ENCODE assay signal across 14 cellular contexts in the genomic region with DNA sequence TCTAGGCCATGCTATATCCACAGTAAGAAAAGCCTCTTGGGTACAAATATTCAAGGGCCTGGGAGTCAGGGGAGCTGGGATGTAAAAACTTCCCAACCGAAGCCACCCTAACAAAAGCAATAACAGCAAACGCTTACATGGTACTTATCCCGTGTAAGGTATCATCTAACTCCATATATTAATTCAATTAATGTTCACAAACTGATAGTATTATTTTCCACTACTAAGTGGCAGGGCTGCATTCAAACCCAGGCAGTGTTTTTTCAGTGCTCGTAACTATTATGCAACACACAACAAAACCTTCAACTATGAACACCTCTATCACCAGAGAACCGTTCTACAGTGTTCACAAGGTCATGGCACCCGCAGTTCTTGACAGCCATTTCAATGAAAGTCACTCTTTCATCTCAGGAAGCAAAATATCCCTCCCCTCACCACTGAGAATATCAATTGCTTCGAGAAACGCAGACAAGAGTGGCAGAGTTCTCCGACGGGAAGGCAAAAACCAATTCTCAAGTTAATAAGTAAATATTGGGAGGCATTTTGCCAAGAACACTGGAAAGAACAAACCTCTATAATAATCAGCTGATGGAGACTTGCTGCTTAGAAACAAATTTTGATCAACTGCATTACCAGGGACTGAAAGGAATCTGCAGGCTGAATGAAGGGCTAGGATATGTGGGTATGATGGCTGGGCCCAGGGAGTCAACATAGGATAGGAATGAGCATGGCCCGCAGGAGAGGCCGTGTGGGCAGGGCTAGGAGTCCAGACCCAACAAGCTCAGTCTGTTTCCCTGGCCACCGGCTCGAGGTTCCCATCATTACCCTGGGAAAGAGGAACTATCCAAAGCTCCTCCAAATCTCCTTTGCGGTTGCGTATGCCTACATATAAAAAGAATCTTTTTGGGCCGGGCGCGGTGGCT.
A peak's percentile ranks its signal among the peaks of the same experiment; 100 is the strongest.
DNase-seq lines count a peak whose midpoint lies in the region; ATAC-seq and TF ChIP-seq lines count a peak whose summit lies in the region.
"Had no signal": no experiment of that assay in that cellular context is flagged by ENCODE, and none has a peak within 500 bp of the region (broad histone marks: within the 10 kb centered on the region; RNA-seq: fewer than 3 reads in every experiment).

No MANE protein-coding gene starts in this region.

- peaks cover 26% of the 10 kb centered on the region for H3F3A ChIP-seq in neural progenitor cell (ENCODE audit: low read depth)

- H3K4me1 Mint-ChIP-seq in chondrocyte (ENCODE audit: low read depth) (peaks cover 81% of the 10 kb centered on the region), neural progenitor cell (peaks cover 59% of the 10 kb centered on the region)
- peaks cover 10 to 27% of the 10 kb centered on the region in 2 donors for H3K4me1 Mint-ChIP-seq in effector memory CD8-positive, alpha-beta T cell (ENCODE audit: low read depth in 2 of 2)

- TF ChIP-seq EP300 in esophagus muscularis mucosa (IDR thresholded peaks at IDR 0.05), result no peak

- no peaks in the 10 kb centered on the region for H3K27me3 Mint-ChIP-seq in chondrocyte (ENCODE audit: low read depth)
- H3K27me3 Mint-ChIP-seq in neural progenitor cell (ENCODE audit: insufficient read depth, low read depth), result peaks cover 3% of the 10 kb centered on the region
- H3K27me3 Mint-ChIP-seq in effector memory CD8-positive, alpha-beta T cell, result no peaks in the 10 kb centered on the region

- POLR2A ChIA-PET in A673 (lab: Charles Lee; ENCODE audit: low non-redundant PET), result no interaction called here

- no peak for TF ChIP-seq CTCF in A673 (conservative IDR thresholded peaks at IDR 0.05; ENCODE audit: low read depth, low read length)
- no peak for TF ChIP-seq CTCF in LNCaP clone FGC (IDR thresholded peaks at IDR 0.05; ENCODE audit: control insufficient read depth, extremely low read depth, insufficient read depth)
- no peak for TF ChIP-seq CTCF in chondrocyte (IDR thresholded peaks at IDR 0.05)
- TF ChIP-seq CTCF in neural progenitor cell (IDR thresholded peaks at IDR 0.05), result no peak
- TF ChIP-seq CTCF in esophagus muscularis mucosa (IDR thresholded peaks at IDR 0.05), result no peak

- H3K4me2 ChIP-seq in neural progenitor cell, result no peak overlapping the region
- H3K4me2 ChIP-seq: hepatocyte had no signal

- 93% methylated on average over 19 of the region's 19 CpGs for WGBS in esophagus muscularis mucosa

- ATAC-seq in HG02759 (IDR thresholded peaks at IDR 0.05; ENCODE audit: unreplicated experiment), result no peak
- ATAC-seq in effector memory CD8-positive, alpha-beta T cell (replicated peaks), result no peak

- H3K4me3 Mint-ChIP-seq in chondrocyte (ENCODE audit: unreplicated experiment) (no peak overlapping the region), neural progenitor cell (no peak overlapping the region)
- H3K4me3 Mint-ChIP-seq in effector memory CD8-positive, alpha-beta T cell, result no peak overlapping the region

- peak overlapping the region; percentile 82 for H3K27ac Mint-ChIP-seq in chondrocyte (ENCODE audit: unreplicated experiment)
- peak overlapping the region; percentile 81 for H3K27ac Mint-ChIP-seq in neural progenitor cell
- no peak overlapping the region for H3K27ac Mint-ChIP-seq in effector memory CD8-positive, alpha-beta T cell

- intact Hi-C loops in A673 (cut with micrococcal nuclease; ENCODE audit: unreplicated experiment) (no loop called here), esophagus muscularis mucosa (cut with DNase I) (no loop called here)

- DNase-seq in A673 (ENCODE audit: low spot score), result no peak
- peak; percentile 53 for DNase-seq in LNCaP clone FGC (ENCODE audit: low read depth)
- no peak for DNase-seq in chondrocyte (ENCODE audit: low spot score)
- no peak for DNase-seq in neural progenitor cell (ENCODE audit: low spot score)
- no peak for DNase-seq in T1000 (lab: John Stamatoyannopoulos, UW)
- no peak for DNase-seq in effector memory CD8-positive, alpha-beta T cell
- DNase-seq in esophagus muscularis mucosa (ENCODE audit: extremely low spot score), result no peak
- DNase-seq: cortex of kidney, MM.1S, NCI-H2107, NCI-H774 had no signal

- no peaks in the 10 kb centered on the region for H3K9me3 Mint-ChIP-seq in chondrocyte (ENCODE audit: low read depth)
- H3K9me3 Mint-ChIP-seq in neural progenitor cell, result peaks cover 2% of the 10 kb centered on the region
- no peaks in the 10 kb centered on the region for H3K9me3 Mint-ChIP-seq in effector memory CD8-positive, alpha-beta T cell

- peaks cover 62% of the 10 kb centered on the region for H3K79me2 ChIP-seq in neural progenitor cell (ENCODE audit: low read depth)

- H3K9ac ChIP-seq in neural progenitor cell, result no peak overlapping the region

- no TSS peak for BruUV-seq in A673 (replicated peaks; lab: Mats Ljungman, UMichigan)

- H3K9me3 ChIP-seq in A673 (ENCODE audit: low read depth, low read length, poor library complexity, severe bottlenecking), result no peaks in the 10 kb centered on the region
- no peaks in the 10 kb centered on the region for H3K9me3 ChIP-seq in neural progenitor cell (ENCODE audit: low read depth)
- no peaks in the 10 kb centered on the region for H3K9me3 ChIP-seq in esophagus muscularis mucosa
- H3K9me3 ChIP-seq: thoracic aorta had no signal

- H3K27ac ChIP-seq in A673 (ENCODE audit: low read depth, low read length, poor library complexity, severe bottlenecking), result peak overlapping the region; percentile 73
- no peak overlapping the region for H3K27ac ChIP-seq in neural progenitor cell
- no peak overlapping the region for H3K27ac ChIP-seq in esophagus muscularis mucosa (replicated peaks in 1 of 4)
- H3K27ac ChIP-seq: hepatocyte, thoracic aorta had no signal

- H3K4me1 ChIP-seq in A673 (ENCODE audit: insufficient read depth, low read length, poor library complexity, severe bottlenecking) (peaks cover 60% of the 10 kb centered on the region), neural progenitor cell (peaks cover 24% of the 10 kb centered on the region), esophagus muscularis mucosa (peaks cover 11 to 27% (median 23%) of the 10 kb centered on the region in 4 donors)

- CTCF ChIA-PET in A673 (lab: Charles Lee), result no interaction called here

- H3K36me3 ChIP-seq in A673 (ENCODE audit: insufficient read depth, low read length, poor library complexity, severe bottlenecking) (no peaks in the 10 kb centered on the region), neural progenitor cell (no peaks in the 10 kb centered on the region), esophagus muscularis mucosa (no peaks in the 10 kb centered on the region)
- H3K36me3 ChIP-seq: thoracic aorta had no signal

- TF ChIP-seq POLR2A in esophagus muscularis mucosa (IDR thresholded peaks at IDR 0.05; ENCODE audit: low read depth), result no peak

- H2AFZ ChIP-seq in neural progenitor cell (replicated peaks), result no peak overlapping the region
- H2AFZ ChIP-seq: hepatocyte had no signal

- H3K36me3 Mint-ChIP-seq in chondrocyte (ENCODE audit: low read depth) (no peaks in the 10 kb centered on the region), neural progenitor cell (peaks cover 2% of the 10 kb centered on the region)
- no peaks in the 10 kb centered on the region for H3K36me3 Mint-ChIP-seq in effector memory CD8-positive, alpha-beta T cell (ENCODE audit: insufficient read depth)

- no peak overlapping the region for H3K4me3 ChIP-seq in A673 (ENCODE audit: low read depth, low read length, poor library complexity, severe bottlenecking)
- no peak overlapping the region for H3K4me3 ChIP-seq in LNCaP clone FGC (ENCODE audit: low read depth, low read length)
- H3K4me3 ChIP-seq in neural progenitor cell, result no peak overlapping the region
- H3K4me3 ChIP-seq in esophagus muscularis mucosa, result no peak overlapping the region
- H3K4me3 ChIP-seq: hepatocyte, thoracic aorta had no signal

- H3K27me3 ChIP-seq in A673 (replicated peaks; ENCODE audit: insufficient read depth, low read depth, low read length, poor library complexity), result no peaks in the 10 kb centered on the region
- no peaks in the 10 kb centered on the region for H3K27me3 ChIP-seq in neural progenitor cell
- no peaks in the 10 kb centered on the region for H3K27me3 ChIP-seq in esophagus muscularis mucosa
- H3K27me3 ChIP-seq: hepatocyte had no signal

- H4K20me1 ChIP-seq in neural progenitor cell (ENCODE audit: low read depth), result peaks cover 21% of the 10 kb centered on the region

Comparison
In these comparisons a context has a peak if more than half of its experiments do, and no peak if none do; other contexts are left out.
1. H3K27ac Mint-ChIP-seq: peak in chondrocyte (single experiment) and neural progenitor cell (single experiment); none in effector memory CD8-positive, alpha-beta T cell (0 of 2).